Comparison of ENCODE assay signal across 1 cellular context in genomic region chr5:133025804-133026663, GRCh38.
A peak's percentile ranks its signal among the peaks of the same experiment; 100 is the strongest.
TF ChIP-seq lines count a peak whose summit lies in the region.

ZCCHC10 (minus strand) TSS chr5:133026549; CDS start chr5:133026537, 12 bp downstream.

TF ChIP-seq in H1, 55 proteins besides CTCF, POLR2A, EP300 and RAD21:
- TF ChIP-seq TAF1 (IDR thresholded peaks at IDR 0.05; ENCODE audit: low read depth, low read length) (peak; percentile 97), CHD7 (IDR thresholded peaks at IDR 0.05; ENCODE audit: insufficient replicate concordance, low read length) (no peak), CREB1 (IDR thresholded peaks at IDR 0.05) (peak; percentile 35; the same call in 1 of the 2 replicates), HDAC2 (IDR thresholded peaks at IDR 0.05; ENCODE audit: borderline replicate concordance in 1 of 2, low read depth in 2 of 2, low read length in 2 of 2) (0 out of 4 replicates have a peak, but pooled peaks of 1 of the 2 experiments have one; percentile 47), YY1 (IDR thresholded peaks at IDR 0.05; ENCODE audit: low read depth, low read length) (peak; percentile 97), MAFK (IDR thresholded peaks at IDR 0.05; ENCODE audit: low read depth, low read length) (no peak), KDM5A (IDR thresholded peaks at IDR 0.05; ENCODE audit: low read length) (peak; percentile 85), SP1 (IDR thresholded peaks at IDR 0.05; ENCODE audit: low read depth, low read length) (no peak), TBP (IDR thresholded peaks at IDR 0.05; ENCODE audit: low read depth, low read length) (peak; percentile 89), PHF8 (conservative IDR thresholded peaks at IDR 0.05; ENCODE audit: low read depth, low read length) (peak; percentile 97), POLR2AphosphoS5 (IDR thresholded peaks at IDR 0.05; ENCODE audit: low read depth, low read length) (peak; percentile 87), SIN3A (conservative IDR thresholded peaks at IDR 0.05 in 1 of 2, IDR thresholded peaks at IDR 0.05 in 1 of 2; ENCODE audit: low read depth in 1 of 2, low read length in 2 of 2) (peak in 1 of 2 experiments; percentile 63; a peak in 2 of 4 replicates), KDM4A (IDR thresholded peaks at IDR 0.05; ENCODE audit: low read depth, low read length, severe bottlenecking) (peak; percentile 79), RBBP5 (IDR thresholded peaks at IDR 0.05; ENCODE audit: borderline replicate concordance, low read depth, low read length) (peak; percentile 92; the same call in 1 of the 2 replicates), ASH2L (IDR thresholded peaks at IDR 0.05; ENCODE audit: low read length) (peak; percentile 97), TAF7 (optimal IDR thresholded peaks at IDR 0.05; ENCODE audit: borderline replicate concordance, low read depth, low read length) (peak; percentile 88), CTBP2 (IDR thresholded peaks at IDR 0.05; ENCODE audit: borderline replicate concordance, insufficient read depth, insufficient read length, low read length) (no peak)
